In the genomic region with DNA sequence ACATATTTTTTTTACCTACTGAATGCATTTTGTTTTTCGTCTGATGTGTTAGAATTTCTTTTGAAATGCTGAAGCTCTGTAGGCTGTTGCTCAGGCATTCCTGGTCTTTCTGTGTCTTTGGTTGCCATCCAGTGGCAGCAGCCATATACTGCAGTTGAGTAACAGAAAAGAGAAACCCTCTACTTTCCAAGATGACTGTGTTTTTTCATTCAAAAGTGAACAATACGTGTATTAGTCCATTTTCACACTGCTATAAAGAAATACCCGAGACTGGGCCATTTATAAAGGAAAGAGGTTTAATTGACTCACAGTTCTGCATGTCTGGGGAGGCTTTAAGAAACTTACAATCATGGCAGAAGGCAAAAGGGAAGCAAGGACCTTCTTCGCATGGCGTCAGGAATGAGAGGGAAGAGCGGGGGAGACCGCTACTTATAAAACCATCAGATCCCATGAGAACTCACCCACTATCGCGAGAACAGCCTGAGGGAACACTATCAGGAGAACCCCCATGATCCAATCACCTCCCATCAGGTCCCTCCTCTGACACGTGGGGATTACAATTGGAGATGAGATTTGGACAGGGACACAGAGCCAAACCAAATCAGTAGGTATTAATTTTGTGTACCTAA, we compare ENCODE assay signal across 1 cellular context.
TF ChIP-seq lines count a peak whose summit lies in the region.

No MANE protein-coding gene starts in this region.

TF ChIP-seq in K562, 482 proteins besides CTCF, POLR2A, EP300 and RAD21 (continued from another document):
- TF ChIP-seq, protein P1, sequence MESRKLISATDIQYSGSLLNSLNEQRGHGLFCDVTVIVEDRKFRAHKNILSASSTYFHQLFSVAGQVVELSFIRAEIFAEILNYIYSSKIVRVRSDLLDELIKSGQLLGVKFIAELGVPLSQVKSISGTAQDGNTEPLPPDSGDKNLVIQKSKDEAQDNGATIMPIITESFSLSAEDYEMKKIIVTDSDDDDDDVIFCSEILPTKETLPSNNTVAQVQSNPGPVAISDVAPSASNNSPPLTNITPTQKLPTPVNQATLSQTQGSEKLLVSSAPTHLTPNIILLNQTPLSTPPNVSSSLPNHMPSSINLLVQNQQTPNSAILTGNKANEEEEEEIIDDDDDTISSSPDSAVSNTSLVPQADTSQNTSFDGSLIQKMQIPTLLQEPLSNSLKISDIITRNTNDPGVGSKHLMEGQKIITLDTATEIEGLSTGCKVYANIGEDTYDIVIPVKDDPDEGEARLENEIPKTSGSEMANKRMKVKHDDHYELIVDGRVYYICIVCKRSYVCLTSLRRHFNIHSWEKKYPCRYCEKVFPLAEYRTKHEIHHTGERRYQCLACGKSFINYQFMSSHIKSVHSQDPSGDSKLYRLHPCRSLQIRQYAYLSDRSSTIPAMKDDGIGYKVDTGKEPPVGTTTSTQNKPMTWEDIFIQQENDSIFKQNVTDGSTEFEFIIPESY (CRISPR knock-in tag; IDR thresholded peaks at IDR 0.05), result peak; percentile 47; the same call in 1 of the 2 replicates
- TF ChIP-seq GABPA (tag; conservative IDR thresholded peaks at IDR 0.05; ENCODE audit: low read depth) (0 out of 2 replicates have a peak, but pooled peaks have one; percentile 23), TEAD2 (tag; IDR thresholded peaks at IDR 0.05) (peak; percentile 62; the same call in 1 of the 2 replicates), SP2 (IDR thresholded peaks at IDR 0.05; ENCODE audit: extremely low read depth, low read depth, low read length, poor library complexity, severe bottlenecking) (no peak), ILF3 (IDR thresholded peaks at IDR 0.05; ENCODE audit: borderline replicate concordance) (no peak), MYC (IDR thresholded peaks at IDR 0.05; ENCODE audit: low read depth, low read length) (peak; percentile 77), MYC (CRISPR knock-in tag; IDR thresholded peaks at IDR 0.05; ENCODE audit: borderline replicate concordance, low read depth) (no peak)
- TF ChIP-seq, protein P2, sequence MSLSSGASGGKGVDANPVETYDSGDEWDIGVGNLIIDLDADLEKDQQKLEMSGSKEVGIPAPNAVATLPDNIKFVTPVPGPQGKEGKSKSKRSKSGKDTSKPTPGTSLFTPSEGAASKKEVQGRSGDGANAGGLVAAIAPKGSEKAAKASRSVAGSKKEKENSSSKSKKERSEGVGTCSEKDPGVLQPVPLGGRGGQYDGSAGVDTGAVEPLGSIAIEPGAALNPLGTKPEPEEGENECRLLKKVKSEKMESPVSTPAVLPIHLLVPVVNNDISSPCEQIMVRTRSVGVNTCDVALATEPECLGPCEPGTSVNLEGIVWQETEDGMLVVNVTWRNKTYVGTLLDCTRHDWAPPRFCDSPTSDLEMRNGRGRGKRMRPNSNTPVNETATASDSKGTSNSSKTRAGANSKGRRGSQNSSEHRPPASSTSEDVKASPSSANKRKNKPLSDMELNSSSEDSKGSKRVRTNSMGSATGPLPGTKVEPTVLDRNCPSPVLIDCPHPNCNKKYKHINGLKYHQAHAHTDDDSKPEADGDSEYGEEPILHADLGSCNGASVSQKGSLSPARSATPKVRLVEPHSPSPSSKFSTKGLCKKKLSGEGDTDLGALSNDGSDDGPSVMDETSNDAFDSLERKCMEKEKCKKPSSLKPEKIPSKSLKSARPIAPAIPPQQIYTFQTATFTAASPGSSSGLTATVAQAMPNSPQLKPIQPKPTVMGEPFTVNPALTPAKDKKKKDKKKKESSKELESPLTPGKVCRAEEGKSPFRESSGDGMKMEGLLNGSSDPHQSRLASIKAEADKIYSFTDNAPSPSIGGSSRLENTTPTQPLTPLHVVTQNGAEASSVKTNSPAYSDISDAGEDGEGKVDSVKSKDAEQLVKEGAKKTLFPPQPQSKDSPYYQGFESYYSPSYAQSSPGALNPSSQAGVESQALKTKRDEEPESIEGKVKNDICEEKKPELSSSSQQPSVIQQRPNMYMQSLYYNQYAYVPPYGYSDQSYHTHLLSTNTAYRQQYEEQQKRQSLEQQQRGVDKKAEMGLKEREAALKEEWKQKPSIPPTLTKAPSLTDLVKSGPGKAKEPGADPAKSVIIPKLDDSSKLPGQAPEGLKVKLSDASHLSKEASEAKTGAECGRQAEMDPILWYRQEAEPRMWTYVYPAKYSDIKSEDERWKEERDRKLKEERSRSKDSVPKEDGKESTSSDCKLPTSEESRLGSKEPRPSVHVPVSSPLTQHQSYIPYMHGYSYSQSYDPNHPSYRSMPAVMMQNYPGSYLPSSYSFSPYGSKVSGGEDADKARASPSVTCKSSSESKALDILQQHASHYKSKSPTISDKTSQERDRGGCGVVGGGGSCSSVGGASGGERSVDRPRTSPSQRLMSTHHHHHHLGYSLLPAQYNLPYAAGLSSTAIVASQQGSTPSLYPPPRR (CRISPR knock-in tag; IDR thresholded peaks at IDR 0.05; ENCODE audit: borderline replicate concordance), result no peak
- TF ChIP-seq, protein P3, sequence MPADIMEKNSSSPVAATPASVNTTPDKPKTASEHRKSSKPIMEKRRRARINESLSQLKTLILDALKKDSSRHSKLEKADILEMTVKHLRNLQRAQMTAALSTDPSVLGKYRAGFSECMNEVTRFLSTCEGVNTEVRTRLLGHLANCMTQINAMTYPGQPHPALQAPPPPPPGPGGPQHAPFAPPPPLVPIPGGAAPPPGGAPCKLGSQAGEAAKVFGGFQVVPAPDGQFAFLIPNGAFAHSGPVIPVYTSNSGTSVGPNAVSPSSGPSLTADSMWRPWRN (IDR thresholded peaks at IDR 0.05; ENCODE audit: low read depth), result no peak
